ENCODE assay signal across 11 cellular contexts in the genomic region with DNA sequence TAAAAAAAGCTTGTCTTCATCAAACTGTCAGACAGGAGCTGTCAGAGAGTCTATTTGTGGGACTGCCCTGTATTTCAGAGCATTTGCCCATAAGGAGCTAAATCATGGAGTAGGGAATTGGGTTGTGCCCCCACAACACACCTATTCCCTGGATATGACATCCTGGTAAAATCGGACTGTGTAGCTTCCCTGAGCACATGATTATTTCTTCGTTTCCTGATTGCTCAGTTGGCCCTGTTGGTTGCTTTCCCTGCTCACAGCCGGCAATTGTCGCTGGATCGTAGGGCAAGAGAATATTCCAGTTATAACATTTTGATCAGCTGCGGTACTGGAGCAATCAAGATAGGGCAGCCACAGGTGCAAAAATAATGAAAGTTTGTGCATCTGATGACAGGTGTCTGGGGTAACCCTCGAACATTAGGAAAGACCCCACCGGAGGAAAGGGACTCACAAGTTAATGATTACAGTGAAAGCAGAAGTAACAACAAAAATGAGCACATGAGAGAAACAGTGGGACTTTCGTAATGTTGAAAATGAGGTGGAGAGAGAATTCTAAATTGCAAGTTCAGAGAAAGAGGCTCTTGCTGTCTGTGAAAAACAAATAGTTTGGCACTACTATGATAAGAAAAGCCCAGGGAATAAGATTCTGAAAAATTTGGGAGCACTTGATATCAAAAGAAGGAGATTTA. TPM values are rescaled to one million over a fixed set of nuclear protein-coding genes. Genes with fewer than 3 reads are reported as not detected.
DNase-seq lines count a peak whose midpoint lies in the region; ATAC-seq and TF ChIP-seq lines count a peak whose summit lies in the region.
"Had no signal": no experiment of that assay in that cellular context is flagged by ENCODE, and none has a peak within 500 bp of the region (broad histone marks: within the 10 kb centered on the region; RNA-seq: fewer than 3 reads in every experiment).

No MANE protein-coding gene starts in this region.

- POLR2A ChIA-PET in IMR-90 (lab: Charles Lee; ENCODE audit: unreplicated experiment): no interaction called here

- CTCF ChIA-PET in IMR-90 (lab: Yijun Ruan, JAX): no interaction called here

- DNase-seq in IMR-90: no peak
- peak in 1 of 2 donors; percentile 45 for DNase-seq in left colon
- DNase-seq in stimulated activated naive CD4-positive, alpha-beta T cell treated with Interleukin-2 at 50 U/mL for 16 hours (lab: John Stamatoyannopoulos, UW): no peak
- DNase-seq in uterus: no peak
- no peak for DNase-seq in activated T-cell treated with anti-CD3 and anti-CD28 coated beads, Interleukin-2, amount 50 U/mL, for 4 hours
- DNase-seq: COR-L47, H7, WERI-Rb-1 had no signal

- no peak overlapping the region for H3K9ac ChIP-seq in IMR-90 (ENCODE audit: low read depth, low read length)

- no peak overlapping the region for H3K23ac ChIP-seq in IMR-90 (ENCODE audit: low read depth, low read length)

- intact Hi-C loops in IMR-90 (cut with micrococcal nuclease) (no loop called here), left colon (cut with DNase I, micrococcal nuclease) (no loop called here), uterus (cut with DNase I; ENCODE audit: low total_unique reads) (no loop called here)

- H3K27me3 Mint-ChIP-seq in activated T-cell treated with anti-CD3 and anti-CD28 coated beads, Interleukin-2, amount 50 U/mL, for 4 hours (ENCODE audit: low read depth): peaks cover 11% of the 10 kb centered on the region

- TF ChIP-seq CTCF in IMR-90 (conservative IDR thresholded peaks at IDR 0.05; ENCODE audit: low read depth, low read length): no peak
- TF ChIP-seq CTCF in uterus (IDR thresholded peaks at IDR 0.05): no peak

- H2BK20ac ChIP-seq in IMR-90 (ENCODE audit: low read depth, low read length): 0 out of 2 replicates have a peak overlapping the region, but pooled peaks have one; percentile 43

- H2AK5ac ChIP-seq in IMR-90 (ENCODE audit: low read depth, low read length): peak overlapping the region; percentile 45; the same call in 1 of the 2 replicates

- H4K20me1 ChIP-seq in IMR-90 (ENCODE audit: insufficient read depth, low read length): peaks cover under 1% of the 10 kb centered on the region; the same call in 1 of the 2 replicates

- H3K4ac ChIP-seq in IMR-90 (ENCODE audit: low read depth, low read length): no peak overlapping the region

- WGBS in IMR-90 (ENCODE audit: extremely low coverage in 2 of 2, insufficient read length in 1 of 2), 2 experiments: 67% methylated on average over 5 of the region's 9 CpGs; no CpG with 5 or more reads in 1 of the 2 experiments

- 0 out of 2 replicates have a peak, but pooled peaks cover 1% of the 10 kb centered on the region for H3K27me3 ChIP-seq in IMR-90 (ENCODE audit: control insufficient read depth, insufficient read depth, low read length)
- no peaks in the 10 kb centered on the region for H3K27me3 ChIP-seq in uterus

- H3K4me1 ChIP-seq in IMR-90 (ENCODE audit: control insufficient read depth, insufficient read depth, low read length) (peaks cover 8% of the 10 kb centered on the region), uterus (no peaks in the 10 kb centered on the region)

- H2BK120ac ChIP-seq in IMR-90 (ENCODE audit: low read depth, low read length): no peak overlapping the region

- no peaks in the 10 kb centered on the region for H3K4me1 Mint-ChIP-seq in activated T-cell treated with anti-CD3 and anti-CD28 coated beads, Interleukin-2, amount 50 U/mL, for 4 hours (ENCODE audit: low read depth)

- ATAC-seq in GM18517 (IDR thresholded peaks at IDR 0.05; ENCODE audit: unreplicated experiment) (peak; percentile 72), GM21825 (IDR thresholded peaks at IDR 0.05; ENCODE audit: unreplicated experiment) (peak; percentile 75), IMR-90 (ENCODE audit: low read depth) (no peak), left colon (peak; percentile 74), GM18519 (IDR thresholded peaks at IDR 0.05; ENCODE audit: low FRiP score, unreplicated experiment) (no peak)
- ATAC-seq in activated T-cell treated with anti-CD3 and anti-CD28 coated beads, Interleukin-2, amount 50 U/mL, for 4 hours: no peak

- H3K14ac ChIP-seq in IMR-90 (replicated peaks; ENCODE audit: low read depth, low read length): no peak overlapping the region

- H3K9me3 Mint-ChIP-seq in activated T-cell treated with anti-CD3 and anti-CD28 coated beads, Interleukin-2, amount 50 U/mL, for 4 hours: no peaks in the 10 kb centered on the region

- no peak overlapping the region for H3K4me3 Mint-ChIP-seq in activated T-cell treated with anti-CD3 and anti-CD28 coated beads, Interleukin-2, amount 50 U/mL, for 4 hours

- TF ChIP-seq POLR2A in IMR-90 (IDR thresholded peaks at IDR 0.05; ENCODE audit: low read depth, low read length): no peak
- no peak for TF ChIP-seq POLR2A in uterus (IDR thresholded peaks at IDR 0.05)

- peaks cover under 1% of the 10 kb centered on the region; the same call in 1 of the 2 replicates for H3K9me1 ChIP-seq in IMR-90 (ENCODE audit: insufficient read depth, low read length)

- no peak overlapping the region for H4K91ac ChIP-seq in IMR-90 (ENCODE audit: insufficient read depth, low read depth, low read length)

- no peak overlapping the region for H2BK15ac ChIP-seq in IMR-90 (ENCODE audit: low read depth, low read length)

- no peaks in the 10 kb centered on the region for H3K36me3 Mint-ChIP-seq in activated T-cell treated with anti-CD3 and anti-CD28 coated beads, Interleukin-2, amount 50 U/mL, for 4 hours (ENCODE audit: insufficient read depth)

- H3K79me1 ChIP-seq in IMR-90 (ENCODE audit: low read depth in 1 of 2, low read length in 2 of 2): no peaks in the 10 kb centered on the region

- H4K5ac ChIP-seq in IMR-90 (ENCODE audit: low read depth, low read length): no peak overlapping the region

- H3K36me3 ChIP-seq in IMR-90 (ENCODE audit: control insufficient read depth, insufficient read depth, low read length) (no peaks in the 10 kb centered on the region), uterus (no peaks in the 10 kb centered on the region)
- H3K36me3 ChIP-seq: WERI-Rb-1 had no signal

- H2AFZ ChIP-seq in IMR-90 (replicated peaks; ENCODE audit: low read length, poor library complexity): no peak overlapping the region

- no peak overlapping the region for H2AK9ac ChIP-seq in IMR-90 (replicated peaks; ENCODE audit: low read depth, low read length, poor library complexity)

- no peak overlapping the region for H3K18ac ChIP-seq in IMR-90 (ENCODE audit: low read depth, low read length)

- H3K56ac ChIP-seq in IMR-90 (ENCODE audit: extremely low read depth, insufficient read depth, low read length): no peak overlapping the region

- BruUV-seq in IMR-90 (replicated peaks; lab: Mats Ljungman, UMichigan): no TSS peak

- no peak overlapping the region for H4K8ac ChIP-seq in IMR-90 (ENCODE audit: low read depth in 2 of 2, low read length in 2 of 2)

- dilution Hi-C loops in IMR-90 (cut with HindIII; ENCODE audit: low sequenced_read_pairs, unreplicated experiment): no loop called here

- in situ Hi-C loops in IMR-90 (cut with MboI; ENCODE audit: low sequenced_read_pairs): no loop called here

- no peak overlapping the region for H2BK5ac ChIP-seq in IMR-90 (ENCODE audit: low read depth, low read length, poor library complexity, severe bottlenecking)

- H3K4me2 ChIP-seq in IMR-90 (ENCODE audit: low read depth, low read length): no peak overlapping the region; the same call in 1 of the 2 replicates

- H3K4me3 ChIP-seq in IMR-90 (ENCODE audit: insufficient read depth, low read depth, low read length) (no peak overlapping the region), uterus (no peak overlapping the region)

- H3K27ac ChIP-seq in IMR-90 (ENCODE audit: insufficient read depth, low read length) (no peak overlapping the region), uterus (no peak overlapping the region)
- H3K27ac ChIP-seq: WERI-Rb-1 had no signal

- H3K9me3 ChIP-seq in IMR-90 (ENCODE audit: control insufficient read depth, insufficient read depth, low read length) (no peaks in the 10 kb centered on the region), uterus (no peaks in the 10 kb centered on the region)

- TF ChIP-seq RAD21 in IMR-90 (IDR thresholded peaks at IDR 0.05; ENCODE audit: low read length): no peak

TF ChIP-seq in IMR-90, 13 proteins besides CTCF, POLR2A, EP300 and RAD21:
- no peak for TF ChIP-seq CEBPB (IDR thresholded peaks at IDR 0.05; ENCODE audit: low read depth, low read length)
- TF ChIP-seq FOS (IDR thresholded peaks at IDR 0.05; ENCODE audit: low read depth, low read length): no peak

RNA-seq across cellular contexts. Expression of a gene that starts 0.5 kb away (rescaled TPM):
- total RNA-seq in IMR-90 (2012; rRNA removed) (not detected in 2 replicates), left colon (1 to 10 TPM; 4.7 to 5.7 TPM), uterus (not detected)
- not detected in 2 replicates for polyA plus RNA-seq in IMR-90 (2012; rRNA removed)
- not detected in 2 replicates for polyA plus RNA-seq in IMR-90 (2012; cell fraction: cytosol; rRNA removed)
- not detected in 2 replicates for polyA plus RNA-seq in IMR-90 (2012; cell fraction: nucleus; rRNA removed; ENCODE audit: low replicate concordance)
- not detected for total RNA-seq in activated T-cell treated with anti-CD3 and anti-CD28 coated beads, Interleukin-2, amount 50 U/mL, for 4 hours

Comparison
In these comparisons a context has a peak if more than half of its experiments do, and no peak if none do; other contexts are left out.
1. ATAC-seq: peak in GM18517 (single experiment), GM21825 (single experiment) and left colon (single experiment); none in IMR-90 (single experiment), GM18519 (single experiment) and activated T-cell treated with anti-CD3 and anti-CD28 coated beads, Interleukin-2, amount 50 U/mL, for 4 hours (0 of 2).